ENCODE assay signal across 25 cellular contexts in the genomic region with DNA sequence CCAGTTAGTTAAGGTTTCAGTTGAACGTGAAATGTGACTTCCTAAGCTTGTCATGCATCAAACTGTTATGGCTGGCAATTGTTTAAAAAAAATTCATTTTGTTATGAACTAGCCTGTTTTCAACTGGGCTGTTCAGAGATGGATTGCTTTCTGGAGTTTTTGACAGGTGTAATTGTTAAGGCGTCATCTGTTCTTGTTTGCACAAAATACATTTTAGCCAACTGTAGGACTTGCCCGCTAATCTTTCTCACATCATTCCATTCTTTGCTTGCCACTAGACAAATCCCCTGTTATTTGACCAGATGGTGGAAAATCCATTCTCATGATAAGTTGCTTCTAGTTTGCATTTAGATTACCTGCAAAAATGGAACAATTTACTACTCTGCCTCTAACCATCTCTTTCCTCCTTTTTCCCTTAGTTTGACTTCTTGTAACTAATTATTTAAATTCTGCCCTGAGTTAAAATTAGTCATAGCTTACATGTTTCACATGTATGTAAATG.
DNase-seq lines count a peak whose midpoint lies in the region; ATAC-seq and TF ChIP-seq lines count a peak whose summit lies in the region.
"Had no signal": no experiment of that assay in that cellular context is flagged by ENCODE, and none has a peak within 500 bp of the region (broad histone marks: within the 10 kb centered on the region; RNA-seq: fewer than 3 reads in every experiment).

No MANE protein-coding gene starts in this region.

- no peaks in the 10 kb centered on the region for H4K20me1 ChIP-seq in neural cell (ENCODE audit: insufficient read depth)

- no peak overlapping the region for H3K4me2 ChIP-seq in neural cell (ENCODE audit: low read length)
- H3K4me2 ChIP-seq: smooth muscle cell had no signal

- no peaks in the 10 kb centered on the region for H3K9me3 ChIP-seq in neural cell (ENCODE audit: low read length)
- H3K9me3 ChIP-seq in CD4-positive, alpha-beta T cell (ENCODE audit: control insufficient read depth, low read length): no peaks in the 10 kb centered on the region
- H3K9me3 ChIP-seq: ascending aorta, testis had no signal

- H3K27ac Mint-ChIP-seq in CD4-positive, alpha-beta T cell: no peak overlapping the region
- H3K27ac Mint-ChIP-seq: activated CD4-positive, alpha-beta T cell treated with anti-CD3 and anti-CD28 coated beads, Interleukin-2, amount 10 ng/mL, durations not matched to agents 7 days and 5 days; activated naive CD8-positive, alpha-beta T cell; activated T-helper 17 cell treated with anti-CD3 and anti-CD28 coated beads, Interleukin-2, amount 50 U/mL, for 72 hours; dendritic cell treated with granulocyte-macrophage colony-stimulating factor and Interleukin-4, amounts not matched to agents 40 ng/mL and 50 ng/mL, for 4 days; T-helper 17 cell had no signal

- H3K36me3 Mint-ChIP-seq in CD4-positive, alpha-beta T cell (ENCODE audit: low read depth): no peaks in the 10 kb centered on the region
- H3K36me3 Mint-ChIP-seq: activated naive CD8-positive, alpha-beta T cell had no signal

- CTCF ChIA-PET in CD4-positive, alpha-beta T cell (lab: Charles Lee): no interaction called here

- H3K4me3 Mint-ChIP-seq in CD4-positive, alpha-beta T cell: no peak overlapping the region
- H3K4me3 Mint-ChIP-seq: activated CD4-positive, alpha-beta T cell treated with anti-CD3 and anti-CD28 coated beads, Interleukin-2, amount 10 ng/mL, durations not matched to agents 7 days and 5 days; activated naive CD8-positive, alpha-beta T cell; activated T-helper 17 cell treated with anti-CD3 and anti-CD28 coated beads, Interleukin-2, amount 50 U/mL, for 72 hours; dendritic cell treated with granulocyte-macrophage colony-stimulating factor and Interleukin-4, amounts not matched to agents 40 ng/mL and 50 ng/mL, for 4 days; T-helper 17 cell had no signal

- POLR2A ChIA-PET in CD4-positive, alpha-beta T cell (lab: Charles Lee): no interaction called here

- DNase-seq in NCI-H1092 (lab: John Stamatoyannopoulos, UW) (peak; percentile 77), NCI-H1694 treated with DMSO at 0.1 percent for 48 hours (lab: John Stamatoyannopoulos, UW) (peak; percentile 76), NCI-H524 treated with DMSO at 0.1 percent for 48 hours (lab: John Stamatoyannopoulos, UW) (peak; percentile 99), Right ventricle myocardium superior (no peak), medulla oblongata (ENCODE audit: extremely low spot score) (no peak)
- no peak for DNase-seq in CD4-positive, alpha-beta T cell
- DNase-seq: activated CD4-positive, alpha-beta T cell treated with anti-CD3 and anti-CD28 coated beads, Interleukin-2, amount 10 ng/mL, durations not matched to agents 7 days and 5 days; caudate nucleus; head of caudate nucleus; IMR-90; mesendoderm; NCI-H2029 treated with DMSO at 0.1 percent for 48 hours; occipital lobe; retina; stimulated activated CD4-positive, alpha-beta T cell treated with anti-CD3 and anti-CD28 coated beads, Interleukin-4, amount 100 ng/mL, for 1 hour; stimulated activated naive CD4-positive, alpha-beta T cell; T-helper 17 cell; testis had no signal

- peaks cover 3% of the 10 kb centered on the region for H3F3A ChIP-seq in neural cell (ENCODE audit: insufficient read depth, low read length, poor library complexity, severe bottlenecking)

- no peaks in the 10 kb centered on the region for H3K4me1 Mint-ChIP-seq in CD4-positive, alpha-beta T cell (ENCODE audit: low read depth)
- H3K4me1 Mint-ChIP-seq: activated CD4-positive, alpha-beta T cell treated with anti-CD3 and anti-CD28 coated beads, Interleukin-2, amount 10 ng/mL, durations not matched to agents 7 days and 5 days; activated T-helper 17 cell treated with anti-CD3 and anti-CD28 coated beads, Interleukin-2, amount 50 U/mL, for 72 hours; T-helper 17 cell had no signal

- ATAC-seq in Right ventricle myocardium superior (ENCODE audit: poor library complexity): no peak
- no peak for ATAC-seq in CD4-positive, alpha-beta T cell (ENCODE audit: poor library complexity)
- ATAC-seq: activated T-helper 17 cell treated with anti-CD3 and anti-CD28 coated beads, Interleukin-2, amount 50 U/mL, for 72 hours; T-helper 17 cell had no signal

- H3K9me2 ChIP-seq in neural cell (ENCODE audit: insufficient read depth, low read length): no peaks in the 10 kb centered on the region

- no peak for TF ChIP-seq RAD21 in neural cell (conservative IDR thresholded peaks at IDR 0.05)

- no peaks in the 10 kb centered on the region for H3K27me3 Mint-ChIP-seq in CD4-positive, alpha-beta T cell
- H3K27me3 Mint-ChIP-seq: activated CD4-positive, alpha-beta T cell treated with anti-CD3 and anti-CD28 coated beads, Interleukin-2, amount 10 ng/mL, durations not matched to agents 7 days and 5 days; activated naive CD8-positive, alpha-beta T cell; dendritic cell treated with granulocyte-macrophage colony-stimulating factor and Interleukin-4, amounts not matched to agents 40 ng/mL and 50 ng/mL, for 4 days had no signal

- no peak overlapping the region for H3K9ac ChIP-seq in neural cell (ENCODE audit: low read length)

- no peak overlapping the region for H3K4me3 ChIP-seq in neural cell (ENCODE audit: low read length)
- H3K4me3 ChIP-seq: ascending aorta, SK-N-MC, smooth muscle cell, testis had no signal

- H3K36me3 ChIP-seq in neural cell (ENCODE audit: insufficient read depth, low read length): no peaks in the 10 kb centered on the region
- H3K36me3 ChIP-seq: ascending aorta had no signal

- peak; percentile 11 for TF ChIP-seq EP300 in neural cell (conservative IDR thresholded peaks at IDR 0.05; ENCODE audit: poor library complexity, severe bottlenecking)

- TF ChIP-seq CTCF in neural cell (IDR thresholded peaks at IDR 0.05; ENCODE audit: poor library complexity, severe bottlenecking): no peak
- TF ChIP-seq CTCF in CD4-positive, alpha-beta T cell (IDR thresholded peaks at IDR 0.05): no peak

- peaks cover 3% of the 10 kb centered on the region for H3K9me3 Mint-ChIP-seq in CD4-positive, alpha-beta T cell

- H3K27ac ChIP-seq in neural cell (ENCODE audit: low read length): no peak overlapping the region
- no peak overlapping the region for H3K27ac ChIP-seq in CD4-positive, alpha-beta T cell (ENCODE audit: low read depth, low read length)
- H3K27ac ChIP-seq: ascending aorta, SK-N-MC, testis had no signal

- H3K79me2 ChIP-seq in neural cell (replicated peaks; ENCODE audit: insufficient read depth, low read length): no peaks in the 10 kb centered on the region

- H3K27me3 ChIP-seq in neural cell (ENCODE audit: insufficient read depth, low read depth, low read length): no peaks in the 10 kb centered on the region
- no peaks in the 10 kb centered on the region for H3K27me3 ChIP-seq in CD4-positive, alpha-beta T cell (ENCODE audit: control insufficient read depth, insufficient read depth, low read length)
- H3K27me3 ChIP-seq: ascending aorta, testis had no signal

- H2AFZ ChIP-seq in neural cell (ENCODE audit: low read depth, low read length): no peak overlapping the region

- intact Hi-C loops in Right ventricle myocardium superior (cut with DNase I): no loop called here
- intact Hi-C loops in CD4-positive, alpha-beta T cell (cut with DNase I, micrococcal nuclease): no loop called here

TF ChIP-seq in neural cell, 6 proteins besides CTCF, POLR2A, EP300 and RAD21:
- TF ChIP-seq TAF1 (IDR thresholded peaks at IDR 0.05; ENCODE audit: low read depth) (no peak), EZH2 (IDR thresholded peaks at IDR 0.05; ENCODE audit: borderline replicate concordance, insufficient read depth, low read length, poor library complexity, severe bottlenecking) (no peak), MXI1 (conservative IDR thresholded peaks at IDR 0.05; ENCODE audit: poor library complexity, severe bottlenecking) (no peak), POLR2AphosphoS5 (IDR thresholded peaks at IDR 0.05) (no peak), SMC3 (conservative IDR thresholded peaks at IDR 0.05; ENCODE audit: poor library complexity) (no peak)
- TF ChIP-seq, protein P1, sequence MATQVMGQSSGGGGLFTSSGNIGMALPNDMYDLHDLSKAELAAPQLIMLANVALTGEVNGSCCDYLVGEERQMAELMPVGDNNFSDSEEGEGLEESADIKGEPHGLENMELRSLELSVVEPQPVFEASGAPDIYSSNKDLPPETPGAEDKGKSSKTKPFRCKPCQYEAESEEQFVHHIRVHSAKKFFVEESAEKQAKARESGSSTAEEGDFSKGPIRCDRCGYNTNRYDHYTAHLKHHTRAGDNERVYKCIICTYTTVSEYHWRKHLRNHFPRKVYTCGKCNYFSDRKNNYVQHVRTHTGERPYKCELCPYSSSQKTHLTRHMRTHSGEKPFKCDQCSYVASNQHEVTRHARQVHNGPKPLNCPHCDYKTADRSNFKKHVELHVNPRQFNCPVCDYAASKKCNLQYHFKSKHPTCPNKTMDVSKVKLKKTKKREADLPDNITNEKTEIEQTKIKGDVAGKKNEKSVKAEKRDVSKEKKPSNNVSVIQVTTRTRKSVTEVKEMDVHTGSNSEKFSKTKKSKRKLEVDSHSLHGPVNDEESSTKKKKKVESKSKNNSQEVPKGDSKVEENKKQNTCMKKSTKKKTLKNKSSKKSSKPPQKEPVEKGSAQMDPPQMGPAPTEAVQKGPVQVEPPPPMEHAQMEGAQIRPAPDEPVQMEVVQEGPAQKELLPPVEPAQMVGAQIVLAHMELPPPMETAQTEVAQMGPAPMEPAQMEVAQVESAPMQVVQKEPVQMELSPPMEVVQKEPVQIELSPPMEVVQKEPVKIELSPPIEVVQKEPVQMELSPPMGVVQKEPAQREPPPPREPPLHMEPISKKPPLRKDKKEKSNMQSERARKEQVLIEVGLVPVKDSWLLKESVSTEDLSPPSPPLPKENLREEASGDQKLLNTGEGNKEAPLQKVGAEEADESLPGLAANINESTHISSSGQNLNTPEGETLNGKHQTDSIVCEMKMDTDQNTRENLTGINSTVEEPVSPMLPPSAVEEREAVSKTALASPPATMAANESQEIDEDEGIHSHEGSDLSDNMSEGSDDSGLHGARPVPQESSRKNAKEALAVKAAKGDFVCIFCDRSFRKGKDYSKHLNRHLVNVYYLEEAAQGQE (IDR thresholded peaks at IDR 0.05; ENCODE audit: borderline replicate concordance): no peak

Comparison
In these comparisons a context has a peak if more than half of its experiments do, and no peak if none do; other contexts are left out.
1. DNase-seq: peak in NCI-H1092 (single experiment), NCI-H1694 treated with DMSO at 0.1 percent for 48 hours (single experiment) and NCI-H524 treated with DMSO at 0.1 percent for 48 hours (single experiment); none in Right ventricle myocardium superior (single experiment), CD4-positive, alpha-beta T cell (0 of 10) and medulla oblongata (single experiment).